In the genomic region with DNA sequence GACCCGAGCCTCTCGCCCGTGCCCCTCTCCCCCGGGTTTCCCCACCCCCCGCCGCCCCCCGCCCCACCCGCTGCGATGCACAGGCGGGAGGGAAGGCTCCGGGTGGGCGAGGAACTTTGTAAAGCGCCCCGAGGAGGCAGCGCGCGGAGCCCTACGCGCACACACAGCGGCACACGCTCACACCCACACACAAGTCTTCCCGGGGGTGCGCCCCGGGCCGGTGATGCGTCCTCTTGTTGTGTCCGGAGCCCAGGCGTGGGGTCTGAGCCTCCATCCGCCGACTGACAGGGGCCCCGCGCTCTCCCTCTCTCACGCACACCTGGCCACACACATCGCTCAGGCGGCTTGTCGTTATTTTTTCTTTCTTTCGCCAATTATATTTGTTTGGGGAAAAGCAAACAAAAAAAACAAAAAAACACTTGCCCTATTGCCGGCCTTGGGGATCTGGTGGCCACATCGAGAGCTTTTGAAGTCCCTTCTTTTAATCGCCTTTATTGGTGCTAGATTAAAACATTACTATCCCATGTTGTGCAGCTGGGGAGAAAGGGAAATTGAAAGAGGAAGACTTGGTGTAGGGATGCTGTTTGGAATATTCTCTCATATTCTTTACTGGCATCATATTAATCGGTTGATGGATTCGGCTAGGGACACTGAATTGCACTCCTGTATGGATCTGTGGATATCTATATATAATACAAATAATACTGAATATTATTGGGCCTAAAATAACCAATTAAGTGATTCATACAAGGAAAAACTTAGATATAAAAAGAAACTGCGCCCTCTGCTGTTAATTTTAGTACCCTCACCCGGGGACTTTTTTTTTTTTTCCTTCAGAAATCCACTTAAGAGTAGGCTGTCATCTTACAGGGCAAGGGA, we compare ENCODE assay signal across 8 cellular contexts. TPM values are rescaled to one million over a fixed set of nuclear protein-coding genes. Genes with fewer than 3 reads are reported as not detected.
DNase-seq lines count a peak whose midpoint lies in the region; TF ChIP-seq lines count a peak whose summit lies in the region.

No MANE protein-coding gene starts in this region.

- no peaks in the 10 kb centered on the region for H3K9me3 ChIP-seq in OCI-LY1 (ENCODE audit: low read length)
- no peaks in the 10 kb centered on the region for H3K9me3 ChIP-seq in hepatocyte (ENCODE audit: low read depth)

- H4K20me1 ChIP-seq in OCI-LY1 (ENCODE audit: insufficient read depth, low read length) (no peaks in the 10 kb centered on the region), hepatocyte (ENCODE audit: insufficient read depth, poor library complexity, severe bottlenecking) (no peaks in the 10 kb centered on the region)

- CTCF ChIA-PET in AG04449 (lab: Yijun Ruan, JAX), result interaction anchor here (0.6 to 2.6 kb wide), 22 partner anchors 9 to 617 kb away, joined by 3 to 12 read pairs (median 4); a partner anchor contains a TSS

- WGBS in hepatocyte (ENCODE audit: low lambda C conversion rate, missing lambda C conversion rate), result 1% methylated on average over 37 of the region's 44 CpGs

- no peaks in the 10 kb centered on the region for H3K79me2 ChIP-seq in OCI-LY1 (ENCODE audit: insufficient read depth, low read length)
- H3K79me2 ChIP-seq in hepatocyte, result no peaks in the 10 kb centered on the region

- H3F3A ChIP-seq in OCI-LY1 (ENCODE audit: insufficient read depth, low read length), result no peaks in the 10 kb centered on the region

- peak overlapping the region; percentile 28 for H3K9ac ChIP-seq in OCI-LY1 (ENCODE audit: low read length)

- peak overlapping the region; percentile 33; the same call in 1 of the 2 replicates for H2AFZ ChIP-seq in OCI-LY1 (ENCODE audit: low read length)
- peak overlapping the region; percentile 57 for H2AFZ ChIP-seq in hepatocyte

- H3K4me3 ChIP-seq in AG04449 (ENCODE audit: low read depth, low read length), result peak overlapping the region; percentile 62
- H3K4me3 ChIP-seq in HL-60 (replicated peaks; ENCODE audit: insufficient read depth, low read length), result 0 out of 2 replicates have a peak overlapping the region, but pooled peaks have one; percentile 8
- H3K4me3 ChIP-seq in OCI-LY1 (ENCODE audit: low read depth, low read length, poor library complexity, severe bottlenecking), result peak overlapping the region; percentile 58
- peak overlapping the region; percentile 46 for H3K4me3 ChIP-seq in hepatocyte

- peaks cover 55% of the 10 kb centered on the region for H3K27me3 ChIP-seq in HL-60 (ENCODE audit: insufficient read depth, poor library complexity, severe bottlenecking)
- no peaks in the 10 kb centered on the region; the same call in 1 of the 2 replicates for H3K27me3 ChIP-seq in OCI-LY1 (ENCODE audit: insufficient read depth, low read length)
- peaks cover 56% of the 10 kb centered on the region for H3K27me3 ChIP-seq in hepatocyte

- H3K4me2 ChIP-seq in OCI-LY1 (ENCODE audit: low read length) (peak overlapping the region; percentile 93), hepatocyte (peak overlapping the region; percentile 99)

- no peak for DNase-seq in AG04449 (ENCODE audit: low read depth, low spot score)
- DNase-seq in HL-60 (ENCODE audit: low read depth in 1 of 2, low spot score in 1 of 2), result no peak
- DNase-seq in astrocyte of the hippocampus (ENCODE audit: low read depth, low spot score), result peak; percentile 70
- peak; percentile 73 for DNase-seq in hepatocyte (ENCODE audit: low spot score)
- DNase-seq in pulmonary artery endothelial cell (ENCODE audit: low read depth, low spot score), result peak; percentile 1
- DNase-seq in MV-4-11 (lab: John Stamatoyannopoulos, UW), result no peak

- H3K27ac ChIP-seq in HL-60 (replicated peaks) (no peak overlapping the region), OCI-LY1 (ENCODE audit: low read depth, low read length, poor library complexity, severe bottlenecking) (no peak overlapping the region), hepatocyte (no peak overlapping the region)

- peaks cover 18% of the 10 kb centered on the region for H3K4me1 ChIP-seq in OCI-LY1 (ENCODE audit: insufficient read depth, low read length, severe bottlenecking)
- no peaks in the 10 kb centered on the region for H3K4me1 ChIP-seq in hepatocyte (ENCODE audit: insufficient read depth)

- no peaks in the 10 kb centered on the region for H3K36me3 ChIP-seq in OCI-LY1 (ENCODE audit: insufficient read depth, low read length)
- H3K36me3 ChIP-seq in hepatocyte (replicated peaks; ENCODE audit: insufficient read depth, low read depth), result no peaks in the 10 kb centered on the region

- peak; percentile 23 for TF ChIP-seq CTCF in AG04449 (IDR thresholded peaks at IDR 0.05; ENCODE audit: insufficient read depth, low read length, missing control alignments)
- peak; percentile 47 for TF ChIP-seq CTCF in GM12873 (IDR thresholded peaks at IDR 0.05; ENCODE audit: insufficient read depth, low read depth, low read length, missing control alignments)
- peak; percentile 29 for TF ChIP-seq CTCF in HL-60 (IDR thresholded peaks at IDR 0.05; ENCODE audit: insufficient read depth, low read length)
- peak; percentile 57 for TF ChIP-seq CTCF in OCI-LY1 (IDR thresholded peaks at IDR 0.05; ENCODE audit: low read length)
- peak; percentile 85 for TF ChIP-seq CTCF in hepatocyte (IDR thresholded peaks at IDR 0.05; ENCODE audit: poor library complexity)

- H3K9me2 ChIP-seq in OCI-LY1 (ENCODE audit: low read depth, low read length) (no peaks in the 10 kb centered on the region), hepatocyte (replicated peaks; ENCODE audit: insufficient read depth) (no peaks in the 10 kb centered on the region)

- POLR2A ChIA-PET in AG04449 (lab: Yijun Ruan, JAX), result interaction anchor here (0.7 kb wide), 1 partner anchor 615 kb away, joined by 3 read pairs; no protein-coding TSS in a partner anchor

RNA-seq across cellular contexts. Expression of a gene that starts 0.9 kb away (rescaled TPM):
- total RNA-seq in hepatocyte (3.5 and 3.9 TPM in 2 replicates), pulmonary artery endothelial cell (0.20 and 0.78 TPM in 2 replicates)
- 1.4 and 1.7 TPM in 2 replicates for polyA plus RNA-seq in hepatocyte

Comparison
In these comparisons a context has a peak if more than half of its experiments do, and no peak if none do; other contexts are left out.
1. DNase-seq: peak in astrocyte of the hippocampus (single experiment), hepatocyte (single experiment) and pulmonary artery endothelial cell (single experiment); none in AG04449 (single experiment), HL-60 (0 of 2) and MV-4-11 (single experiment).
2. H3K4me3 ChIP-seq: peak in every context shown above with its lines; median percentile 62 in AG04449; 58 in OCI-LY1; 46 in hepatocyte; 8 in HL-60.
3. CTCF ChIP-seq: peak in every context shown above with its lines; median percentile 85 in hepatocyte; 57 in OCI-LY1; 47 in GM12873; 29 in HL-60; 23 in AG04449.